Comparison of ENCODE assay signal across 8 cellular contexts in the genomic region with DNA sequence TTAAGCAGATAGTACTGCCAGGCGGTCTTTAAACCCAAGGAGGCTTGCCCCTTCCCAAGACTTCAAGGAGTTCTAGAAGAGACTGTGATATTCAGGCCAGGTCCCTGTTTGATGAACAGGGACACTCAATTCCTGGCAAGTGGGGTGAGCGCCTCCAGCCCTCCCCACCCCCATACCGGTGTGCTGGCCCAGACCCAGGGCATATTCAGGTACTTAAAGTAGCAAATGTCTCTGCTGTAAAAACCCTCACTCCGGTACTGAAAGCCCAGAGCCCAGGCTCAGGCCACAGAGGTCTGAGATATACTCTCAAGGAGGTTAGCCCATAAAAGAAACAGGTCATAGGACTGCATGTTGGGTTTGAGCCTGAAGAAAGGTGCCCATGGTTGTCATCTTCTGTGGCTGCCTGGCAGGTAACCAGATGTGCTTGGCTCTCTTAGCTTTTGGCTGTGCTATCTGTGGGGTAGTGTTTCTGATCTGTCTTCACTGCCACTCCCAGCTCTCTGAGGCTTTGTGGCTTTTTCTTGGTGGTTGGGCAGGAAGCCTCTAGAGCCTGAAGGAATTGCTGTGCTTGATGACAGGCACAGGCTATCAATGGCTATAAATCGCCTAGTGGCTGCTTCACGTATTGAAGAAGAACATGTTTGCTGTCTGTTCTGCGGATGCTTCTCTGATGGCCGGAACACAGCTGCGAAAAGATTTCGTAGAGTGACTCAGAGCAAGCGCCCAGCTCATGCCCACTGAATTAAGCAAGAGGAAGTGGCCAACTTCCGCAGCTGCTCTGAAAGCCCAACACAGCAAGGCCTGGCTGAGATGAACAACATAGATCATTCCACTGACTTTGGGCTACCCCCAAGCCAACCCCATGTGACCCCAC.
DNase-seq lines count a peak whose midpoint lies in the region; ATAC-seq and TF ChIP-seq lines count a peak whose summit lies in the region.

No MANE protein-coding gene starts in this region.

- peak overlapping the region; percentile 59 for H3K4me3 ChIP-seq in Loucy (ENCODE audit: low read length, poor library complexity, severe bottlenecking)

- no peaks in the 10 kb centered on the region; the same call in 1 of the 2 replicates for H3K79me2 ChIP-seq in Loucy (ENCODE audit: insufficient read depth, low read length)

- CTCF ChIA-PET in activated CD8-positive, alpha-beta memory T cell treated with anti-CD3 and anti-CD28 coated beads, Interleukin-2, amount 10 ng/mL, durations not matched to agents 7 days and 5 days (lab: Charles Lee) = interaction anchor here (0.8 to 3.3 kb wide), 13 partner anchors 9 to 389 kb away, joined by 3 to 40 read pairs (median 5); a partner anchor contains a TSS

- no peaks in the 10 kb centered on the region for H3K27me3 ChIP-seq in Loucy (ENCODE audit: insufficient read depth, low read length, poor library complexity, severe bottlenecking)

- H4K20me1 ChIP-seq in Loucy (ENCODE audit: insufficient read depth, low read length, poor library complexity, severe bottlenecking) = no peaks in the 10 kb centered on the region

- peak overlapping the region; percentile 86 for H3K4me2 ChIP-seq in Loucy (ENCODE audit: low read depth, low read length, poor library complexity, severe bottlenecking)

- no peaks in the 10 kb centered on the region for H3K27me3 Mint-ChIP-seq in activated CD8-positive, alpha-beta memory T cell treated with anti-CD3 and anti-CD28 coated beads, Interleukin-2, amount 10 ng/mL, durations not matched to agents 7 days and 5 days
- no peaks in the 10 kb centered on the region for H3K27me3 Mint-ChIP-seq in progenitor cell of endocrine pancreas

- DNase-seq in CD1c-positive myeloid dendritic cell (ENCODE audit: extremely low spot score) (peak; percentile 91), fibroblast of gingiva (ENCODE audit: low read depth) (peak; percentile 81), progenitor cell of endocrine pancreas (ENCODE audit: low spot score, unreplicated experiment) (no peak), ureter (ENCODE audit: low spot score) (peak; percentile 73), iPS-NIHi11 (ENCODE audit: low spot score) (no peak)
- DNase-seq in activated CD8-positive, alpha-beta memory T cell treated with anti-CD3 and anti-CD28 coated beads, Interleukin-2, amount 10 ng/mL, durations not matched to agents 7 days and 5 days = peak; percentile 94

- H3F3A ChIP-seq in Loucy (ENCODE audit: low read depth) = peaks cover 24% of the 10 kb centered on the region

- peak; percentile 80 for ATAC-seq in GM21528 (IDR thresholded peaks at IDR 0.05; ENCODE audit: low FRiP score, unreplicated experiment)
- ATAC-seq in activated CD8-positive, alpha-beta memory T cell treated with anti-CD3 and anti-CD28 coated beads, Interleukin-2, amount 10 ng/mL, durations not matched to agents 7 days and 5 days = peak; percentile 94

- H3K9me2 ChIP-seq in Loucy (replicated peaks; ENCODE audit: low read depth, low read length) = no peaks in the 10 kb centered on the region

- peaks cover 19% of the 10 kb centered on the region for H3K9me3 ChIP-seq in Loucy (ENCODE audit: insufficient read depth, low read depth, low read length)

- H3K36me3 ChIP-seq in Loucy (ENCODE audit: insufficient read depth, low read length) = no peaks in the 10 kb centered on the region

- H3K4me3 Mint-ChIP-seq in activated CD8-positive, alpha-beta memory T cell treated with anti-CD3 and anti-CD28 coated beads, Interleukin-2, amount 10 ng/mL, durations not matched to agents 7 days and 5 days = peak overlapping the region; percentile 46
- H3K4me3 Mint-ChIP-seq in progenitor cell of endocrine pancreas (ENCODE audit: low read depth) = no peak overlapping the region

- H3K9ac ChIP-seq in Loucy (ENCODE audit: low read depth, low read length, poor library complexity, severe bottlenecking) = peak overlapping the region; percentile 62

- no peak overlapping the region for H2AFZ ChIP-seq in Loucy (ENCODE audit: low read length)

- peak; percentile 56 for TF ChIP-seq CTCF in Loucy (conservative IDR thresholded peaks at IDR 0.05; ENCODE audit: low read length)
- TF ChIP-seq CTCF in progenitor cell of endocrine pancreas (IDR thresholded peaks at IDR 0.05; ENCODE audit: unreplicated experiment) = no peak

- peaks cover 67% of the 10 kb centered on the region for H3K4me1 Mint-ChIP-seq in activated CD8-positive, alpha-beta memory T cell treated with anti-CD3 and anti-CD28 coated beads, Interleukin-2, amount 10 ng/mL, durations not matched to agents 7 days and 5 days
- H3K4me1 Mint-ChIP-seq in progenitor cell of endocrine pancreas (ENCODE audit: low read depth) = peaks cover 17% of the 10 kb centered on the region

- H3K36me3 Mint-ChIP-seq in activated CD8-positive, alpha-beta memory T cell treated with anti-CD3 and anti-CD28 coated beads, Interleukin-2, amount 10 ng/mL, durations not matched to agents 7 days and 5 days = peaks cover 23% of the 10 kb centered on the region
- peaks cover 12% of the 10 kb centered on the region for H3K36me3 Mint-ChIP-seq in progenitor cell of endocrine pancreas (ENCODE audit: insufficient read depth)

- peaks cover 5% of the 10 kb centered on the region for H3K9me3 Mint-ChIP-seq in activated CD8-positive, alpha-beta memory T cell treated with anti-CD3 and anti-CD28 coated beads, Interleukin-2, amount 10 ng/mL, durations not matched to agents 7 days and 5 days (ENCODE audit: low read depth)
- peaks cover 21% of the 10 kb centered on the region for H3K9me3 Mint-ChIP-seq in progenitor cell of endocrine pancreas (ENCODE audit: low read depth)

- H3K27ac Mint-ChIP-seq in activated CD8-positive, alpha-beta memory T cell treated with anti-CD3 and anti-CD28 coated beads, Interleukin-2, amount 10 ng/mL, durations not matched to agents 7 days and 5 days = peak overlapping the region; percentile 93
- H3K27ac Mint-ChIP-seq in progenitor cell of endocrine pancreas = peak overlapping the region; percentile 16

- peaks cover 66% of the 10 kb centered on the region for H3K4me1 ChIP-seq in Loucy (ENCODE audit: insufficient read depth, low read length, poor library complexity, severe bottlenecking)

Comparison
In these comparisons a context has a peak if more than half of its experiments do, and no peak if none do; other contexts are left out.
1. DNase-seq: peak in CD1c-positive myeloid dendritic cell (single experiment), activated CD8-positive, alpha-beta memory T cell treated with anti-CD3 and anti-CD28 coated beads, Interleukin-2, amount 10 ng/mL, durations not matched to agents 7 days and 5 days (single experiment), fibroblast of gingiva (single experiment) and ureter (single experiment); none in progenitor cell of endocrine pancreas (single experiment) and iPS-NIHi11 (single experiment).